Comparison of ENCODE assay signal across 8 cellular contexts in the genomic region with DNA sequence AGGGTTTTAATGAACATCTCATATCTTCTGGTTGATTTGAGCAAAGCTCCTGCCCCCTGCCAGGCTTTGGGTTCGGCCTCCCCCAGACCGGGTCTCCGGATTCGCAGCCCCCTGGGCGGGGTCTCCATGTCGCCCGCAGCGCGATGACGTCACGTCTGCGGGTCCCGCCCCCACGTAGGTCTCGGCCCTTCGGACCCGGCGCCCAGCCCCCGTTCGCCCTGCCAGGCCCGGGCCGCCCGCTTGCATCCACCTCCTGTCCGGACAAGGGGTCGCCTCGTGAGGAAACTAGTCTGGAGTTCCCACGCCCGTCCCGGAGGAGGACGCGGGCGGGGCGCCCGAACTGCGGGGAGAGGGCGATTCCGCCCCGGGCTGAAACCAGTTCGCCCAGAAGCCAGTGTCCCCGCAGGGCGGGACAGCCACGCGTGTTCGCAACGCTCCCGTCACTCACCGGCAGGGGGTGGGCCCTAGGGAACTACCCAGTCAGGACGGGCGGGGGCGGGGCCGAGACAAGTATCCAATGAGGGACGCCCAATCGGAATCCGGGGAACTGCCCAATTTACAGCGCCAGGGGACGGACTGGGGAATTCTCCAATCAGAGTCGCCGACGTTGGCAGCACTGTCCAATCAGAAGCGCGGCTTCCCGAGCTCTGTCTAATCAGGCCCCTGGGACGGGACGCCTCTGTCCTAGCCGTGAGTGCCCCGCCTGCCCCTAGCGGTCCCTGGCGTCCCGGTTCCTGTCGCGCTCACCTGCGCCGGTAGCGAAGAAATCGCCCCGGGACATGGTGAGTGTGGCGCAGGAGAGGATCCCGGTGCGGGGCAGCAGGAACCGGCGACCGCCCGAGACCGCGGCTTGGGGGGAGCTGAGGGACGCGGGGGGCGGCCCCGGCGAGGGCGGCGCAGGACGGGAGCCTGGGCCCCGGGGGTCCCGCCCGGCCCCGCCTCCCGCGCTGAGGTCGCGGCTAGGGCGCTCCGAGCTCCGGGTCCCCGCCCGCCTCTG. TPM values are rescaled to one million over a fixed set of nuclear protein-coding genes. Genes with fewer than 3 reads are reported as not detected.
DNase-seq lines count a peak whose midpoint lies in the region; ATAC-seq and TF ChIP-seq lines count a peak whose summit lies in the region.

A gene (plus strand): TSS at position 682 of the 997 bp plus-strand sequence. CDS start 98 bp downstream, at position 780.

- peak within 1 kb of the TSS; percentile 63 for H3K9ac ChIP-seq in SU-DHL-6 (ENCODE audit: low read length)

- H3K27me3 ChIP-seq in SU-DHL-6 (ENCODE audit: low read length): no peaks in the 10 kb centered on the region
- H3K27me3 ChIP-seq in ovary: no peaks in the 10 kb centered on the region
- H3K27me3 ChIP-seq in thyroid gland: no peaks in the 10 kb centered on the region

- H3K4me3 Mint-ChIP-seq in activated naive CD8-positive, alpha-beta T cell treated with anti-CD3 and anti-CD28 coated beads, Interleukin-2, amount 50 U/mL, for 24 hours: peak within 1 kb of the TSS; percentile 80

- H3F3A ChIP-seq in SU-DHL-6 (ENCODE audit: insufficient read depth): peaks cover 3% of the 10 kb centered on the region; the same call in 1 of the 2 replicates

- TF ChIP-seq CTCF in GM10266 (IDR thresholded peaks at IDR 0.05; ENCODE audit: control insufficient read depth, insufficient read depth, low read depth, missing control alignments): peak; percentile 57
- TF ChIP-seq CTCF in SU-DHL-6 (IDR thresholded peaks at IDR 0.05; ENCODE audit: insufficient read depth, low read length, poor library complexity, severe bottlenecking): peak; percentile 17
- peak; percentile 25 to 85 (median 67) for TF ChIP-seq CTCF in ovary (IDR thresholded peaks at IDR 0.05)
- TF ChIP-seq CTCF in thyroid gland (IDR thresholded peaks at IDR 0.05): peak in 5 of 6 experiments; percentile 25 to 71 (median 57)

- no peaks in the 10 kb centered on the region for H3K27me3 Mint-ChIP-seq in activated naive CD8-positive, alpha-beta T cell treated with anti-CD3 and anti-CD28 coated beads, Interleukin-2, amount 50 U/mL, for 24 hours

- peak within 1 kb of the TSS; percentile 77 for H3K4me2 ChIP-seq in SU-DHL-6 (ENCODE audit: low read depth, low read length, poor library complexity, severe bottlenecking)

- H3K9me3 ChIP-seq in SU-DHL-6 (ENCODE audit: insufficient read depth, low read length): peaks cover 2% of the 10 kb centered on the region; the same call in 1 of the 2 replicates
- peaks cover 0 to 7% of the 10 kb centered on the region in 2 donors for H3K9me3 ChIP-seq in ovary
- no peaks in the 10 kb centered on the region for H3K9me3 ChIP-seq in thyroid gland

- H2AFZ ChIP-seq in SU-DHL-6 (ENCODE audit: low read depth, low read length, severe bottlenecking): peak within 1 kb of the TSS; percentile 76

- no peaks in the 10 kb centered on the region for H4K20me1 ChIP-seq in SU-DHL-6 (ENCODE audit: low read depth, low read length)

- H3K4me3 ChIP-seq in SU-DHL-6 (ENCODE audit: insufficient read depth, low read length, poor library complexity, severe bottlenecking) (peak within 1 kb of the TSS; percentile 83), ovary (peak within 1 kb of the TSS; percentile 67), thyroid gland (replicated peaks in 1 of 3) (peak within 1 kb of the TSS; percentile 56 to 98 (median 78))

- no peaks in the 10 kb centered on the region for H3K79me2 ChIP-seq in SU-DHL-6 (ENCODE audit: insufficient read depth, low read length)

- H3K27ac Mint-ChIP-seq in activated naive CD8-positive, alpha-beta T cell treated with anti-CD3 and anti-CD28 coated beads, Interleukin-2, amount 50 U/mL, for 24 hours: peak within 1 kb of the TSS; percentile 69

- ATAC-seq in HG02571 (IDR thresholded peaks at IDR 0.05; ENCODE audit: unreplicated experiment): peak; percentile 95
- peak; percentile 99 for ATAC-seq in activated naive CD8-positive, alpha-beta T cell treated with anti-CD3 and anti-CD28 coated beads, Interleukin-2, amount 50 U/mL, for 24 hours
- ATAC-seq in Right ventricle myocardium superior (ENCODE audit: poor library complexity): peak; percentile 97

- H3K36me3 ChIP-seq in SU-DHL-6 (ENCODE audit: low read length) (no peaks in the 10 kb centered on the region), ovary (no peaks in the 10 kb centered on the region), thyroid gland (no peaks in the 10 kb centered on the region)

- WGBS in ovary, 3 donors: 0 to 1% (median 1%) methylated on average over 59 to 106 of the region's 106 CpGs
- WGBS in thyroid gland, 2 donors: 1 to 2% methylated on average over 23 to 24 of the region's 106 CpGs

- H3K4me1 Mint-ChIP-seq in activated naive CD8-positive, alpha-beta T cell treated with anti-CD3 and anti-CD28 coated beads, Interleukin-2, amount 50 U/mL, for 24 hours: peaks cover 19% of the 10 kb centered on the region

- H3K4me1 ChIP-seq in ovary (ENCODE audit: insufficient read depth) (peaks cover 6% of the 10 kb centered on the region), thyroid gland (peaks cover 8 to 14% of the 10 kb centered on the region in 2 donors)

- TF ChIP-seq POLR2A in ovary (IDR thresholded peaks at IDR 0.05) (peak; percentile 41), thyroid gland (IDR thresholded peaks at IDR 0.05) (peak in 1 of 2 donors; percentile 75)

- intact Hi-C loops in Right ventricle myocardium superior (cut with DNase I): no loop called here
- intact Hi-C loops in ovary (cut with DNase I): no loop called here
- intact Hi-C loops in thyroid gland (cut with DNase I): no loop called here

- peaks cover 13% of the 10 kb centered on the region for H3K9me3 Mint-ChIP-seq in activated naive CD8-positive, alpha-beta T cell treated with anti-CD3 and anti-CD28 coated beads, Interleukin-2, amount 50 U/mL, for 24 hours

- H3K9me2 ChIP-seq in SU-DHL-6 (replicated peaks; ENCODE audit: insufficient read depth, low read length): no peaks in the 10 kb centered on the region

- H3K36me3 Mint-ChIP-seq in activated naive CD8-positive, alpha-beta T cell treated with anti-CD3 and anti-CD28 coated beads, Interleukin-2, amount 50 U/mL, for 24 hours (ENCODE audit: low read depth): peaks cover 16% of the 10 kb centered on the region

- H3K27ac ChIP-seq in SU-DHL-6 (ENCODE audit: low read depth, low read length): peak within 1 kb of the TSS; percentile 54
- H3K27ac ChIP-seq in ovary: peak within 1 kb of the TSS; percentile 67 to 91
- H3K27ac ChIP-seq in thyroid gland: peak within 1 kb of the TSS; percentile 87 to 97 (median 97)

- TF ChIP-seq EP300 in ovary (IDR thresholded peaks at IDR 0.05): peak; percentile 22

- DNase-seq in GM10266 (ENCODE audit: extremely low spot score) (peak; percentile 99), NCI-H1048 (lab: John Stamatoyannopoulos, UW) (peak; percentile 97), Right ventricle myocardium superior (peak; percentile 100), ovary (peak; percentile 99 to 100 (median 100)), thyroid gland (peak; percentile 100)
- peak; percentile 96 for DNase-seq in activated naive CD8-positive, alpha-beta T cell treated with anti-CD3 and anti-CD28 coated beads, Interleukin-2, amount 50 U/mL, for 24 hours

RNA-seq across cellular contexts. Expression of the gene that starts here (rescaled TPM):
- total RNA-seq in Right ventricle myocardium superior (7.7 TPM), ovary (10 to 100 TPM in 6 of 7 donors, 1 to 10 TPM in 1; 4.5 to 18.0 (median 14.8) TPM), thyroid gland (10 to 100 TPM in 1 of 4 donors, 1 to 10 TPM in 3; 8.7 to 10.2 (median 9.5) TPM)
- 1 to 10 TPM; 5.7 to 6.7 TPM for polyA plus RNA-seq in ovary

Comparison
In these comparisons a context has a peak if more than half of its experiments do, and no peak if none do; other contexts are left out.
1. Peak in every context shown above with its lines: DNase-seq, ATAC-seq, H3K4me3 ChIP-seq and H3K27ac ChIP-seq.
2. CTCF ChIP-seq: peak in every context shown above with its lines; median percentile 67 in ovary; 57 in GM10266; 57 in thyroid gland; 17 in SU-DHL-6.